ENCODE assay signal across 27 cellular contexts in genomic region chr1:107866870-107867269, GRCh38.
"Had no signal": no experiment of that assay in that cellular context is flagged by ENCODE, and none has a peak within 500 bp of the region (broad histone marks: within the 10 kb centered on the region; RNA-seq: fewer than 3 reads in every experiment).

No MANE protein-coding gene starts in this region.

- H3K9ac ChIP-seq: parathyroid adenoma had no signal

- H3K4me3 Mint-ChIP-seq: activated naive CD4-positive, alpha-beta T cell treated with anti-CD3 and anti-CD28 coated beads, Interleukin-2, amount 10 ng/mL, durations not matched to agents 7 days and 5 days; activated naive CD8-positive, alpha-beta T cell treated with anti-CD3 and anti-CD28 coated beads, Interleukin-2, amount 10 ng/mL, durations not matched to agents 7 days and 5 days; neural crest cell; stimulated activated effector memory CD8-positive, alpha-beta T cell treated with anti-CD3 and anti-CD28 coated beads, Interleukin-12 subunit alpha, Interleukin-12 subunit beta, amount 100 ng/mL, for 72 hours; stimulated activated naive CD8-positive, alpha-beta T cell treated with anti-CD3 and anti-CD28 coated beads, Interleukin-15, amount 100 ng/mL, for 72 hours; T-helper 2 cell treated with Interferon-gamma antibody and Interleukin-4, amounts not matched to agents 5 μg/mL and 100 μg/mL, for 36 hours had no signal

- H2AFZ ChIP-seq: parathyroid adenoma had no signal

- H3K27ac Mint-ChIP-seq: activated naive CD4-positive, alpha-beta T cell treated with anti-CD3 and anti-CD28 coated beads, Interleukin-2, amount 10 ng/mL, durations not matched to agents 7 days and 5 days; activated naive CD8-positive, alpha-beta T cell treated with anti-CD3 and anti-CD28 coated beads, Interleukin-2, amount 10 ng/mL, durations not matched to agents 7 days and 5 days; stimulated activated effector memory CD8-positive, alpha-beta T cell treated with anti-CD3 and anti-CD28 coated beads, Interleukin-12 subunit alpha, Interleukin-12 subunit beta, amount 100 ng/mL, for 72 hours; stimulated activated naive CD8-positive, alpha-beta T cell treated with anti-CD3 and anti-CD28 coated beads, Interleukin-15, amount 100 ng/mL, for 72 hours; T-helper 2 cell treated with Interferon-gamma antibody and Interleukin-4, amounts not matched to agents 5 μg/mL and 100 μg/mL, for 36 hours had no signal

- H3K36me3 ChIP-seq: brain microvascular endothelial cell, esophagus muscularis mucosa, sigmoid colon, upper lobe of left lung had no signal

- H3K4me3 ChIP-seq: coronary artery, esophagus muscularis mucosa, psoas muscle, sigmoid colon, upper lobe of left lung had no signal

- H3K79me2 ChIP-seq: parathyroid adenoma had no signal

- H3K27me3 ChIP-seq: brain microvascular endothelial cell, esophagus muscularis mucosa, upper lobe of left lung had no signal

- H3K9me3 ChIP-seq: psoas muscle, sigmoid colon, upper lobe of left lung had no signal

- H3K4me1 ChIP-seq: esophagus muscularis mucosa, foreskin keratinocyte, parathyroid adenoma, psoas muscle, sigmoid colon, upper lobe of left lung had no signal

- FAIRE-seq: astrocyte, keratinocyte, small intestine had no signal

- ATAC-seq: foreskin keratinocyte; left colon; psoas muscle; stimulated activated effector memory CD8-positive, alpha-beta T cell treated with anti-CD3 and anti-CD28 coated beads, Interleukin-12 subunit alpha, Interleukin-12 subunit beta, amount 100 ng/mL, for 72 hours; stimulated activated naive CD8-positive, alpha-beta T cell treated with anti-CD3 and anti-CD28 coated beads, Interleukin-15, amount 100 ng/mL, for 72 hours had no signal

- H3K27me3 Mint-ChIP-seq: activated naive CD4-positive, alpha-beta T cell treated with anti-CD3 and anti-CD28 coated beads, Interleukin-2, amount 10 ng/mL, durations not matched to agents 7 days and 5 days; stimulated activated naive CD8-positive, alpha-beta T cell treated with anti-CD3 and anti-CD28 coated beads, Interleukin-15, amount 100 ng/mL, for 72 hours had no signal

- H3K27ac ChIP-seq: brain microvascular endothelial cell, coronary artery, esophagus muscularis mucosa, foreskin keratinocyte, parathyroid adenoma, psoas muscle, sigmoid colon had no signal

- DNase-seq: activated CD4-positive, alpha-beta T cell treated with anti-CD3 and anti-CD28 coated beads for 4 hours; activated CD4-positive, alpha-beta T cell treated with anti-CD3 and anti-CD28 coated beads, Interleukin-2, amount 50 U/mL, for 4 hours; activated CD8-positive, alpha-beta memory T cell treated with anti-CD3 and anti-CD28 coated beads for 24 hours; activated gamma-delta T cell; activated naive CD4-positive, alpha-beta T cell treated with anti-CD3 and anti-CD28 coated beads, Interleukin-2, amount 10 ng/mL, durations not matched to agents 7 days and 5 days; activated naive CD8-positive, alpha-beta T cell treated with anti-CD3 and anti-CD28 coated beads, Interleukin-2, amount 10 ng/mL, durations not matched to agents 7 days and 5 days; amniotic stem cell; brain microvascular endothelial cell; foreskin keratinocyte; left colon; mammary epithelial cell; occipital lobe; psoas muscle; sigmoid colon; small intestine; stimulated activated CD4-positive, alpha-beta T cell treated with anti-CD3 and anti-CD28 coated beads, Interleukin-4, amount 100 ng/mL, for 24 hours; stimulated activated naive CD8-positive, alpha-beta T cell treated with anti-CD3 and anti-CD28 coated beads, Interleukin-15, amount 100 ng/mL, for 72 hours; T-helper 1 cell; upper lobe of left lung had no signal

- H3K36me3 Mint-ChIP-seq: activated naive CD4-positive, alpha-beta T cell treated with anti-CD3 and anti-CD28 coated beads, Interleukin-2, amount 10 ng/mL, durations not matched to agents 7 days and 5 days; stimulated activated effector memory CD8-positive, alpha-beta T cell treated with anti-CD3 and anti-CD28 coated beads, Interleukin-12 subunit alpha, Interleukin-12 subunit beta, amount 100 ng/mL, for 72 hours had no signal
